In the genomic region with DNA sequence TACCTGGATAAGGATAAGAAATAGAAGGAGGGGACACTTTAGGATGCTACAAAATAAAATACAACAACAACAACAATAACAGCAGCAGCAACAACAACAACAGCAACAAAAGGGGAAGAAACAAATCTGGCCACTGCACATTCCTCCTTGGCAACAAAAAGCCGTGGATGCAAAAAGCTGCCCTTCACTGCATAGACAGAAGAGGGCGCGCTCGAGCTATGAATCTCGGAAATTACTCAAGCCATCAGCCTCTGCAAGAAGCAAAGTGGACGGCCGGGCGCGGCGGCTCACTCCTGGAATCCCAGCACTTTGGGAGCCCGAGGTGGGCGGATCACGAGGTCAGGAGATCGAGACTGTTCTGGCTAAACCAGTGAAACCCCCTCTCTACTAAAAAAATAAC, we compare ENCODE assay signal across 1 cellular context.
A peak's percentile ranks its signal among the peaks of the same experiment; 100 is the strongest.
TF ChIP-seq lines count a peak whose summit lies in the region.

No MANE protein-coding gene starts in this region.

TF ChIP-seq in HepG2, 621 proteins besides CTCF, POLR2A, EP300 and RAD21 (continues in another document):
- 0 out of 2 replicates have a peak, but pooled peaks have one; percentile 27 for TF ChIP-seq FOSL2 (CRISPR knock-in tag; IDR thresholded peaks at IDR 0.05)
- TF ChIP-seq RXRB (CRISPR knock-in tag; IDR thresholded peaks at IDR 0.05; ENCODE audit: borderline replicate concordance), result peak; percentile 31; the same call in 1 of the 2 replicates
- peak; percentile 58 for TF ChIP-seq CEBPG (CRISPR knock-in tag; IDR thresholded peaks at IDR 0.05)
- TF ChIP-seq, protein P1, sequence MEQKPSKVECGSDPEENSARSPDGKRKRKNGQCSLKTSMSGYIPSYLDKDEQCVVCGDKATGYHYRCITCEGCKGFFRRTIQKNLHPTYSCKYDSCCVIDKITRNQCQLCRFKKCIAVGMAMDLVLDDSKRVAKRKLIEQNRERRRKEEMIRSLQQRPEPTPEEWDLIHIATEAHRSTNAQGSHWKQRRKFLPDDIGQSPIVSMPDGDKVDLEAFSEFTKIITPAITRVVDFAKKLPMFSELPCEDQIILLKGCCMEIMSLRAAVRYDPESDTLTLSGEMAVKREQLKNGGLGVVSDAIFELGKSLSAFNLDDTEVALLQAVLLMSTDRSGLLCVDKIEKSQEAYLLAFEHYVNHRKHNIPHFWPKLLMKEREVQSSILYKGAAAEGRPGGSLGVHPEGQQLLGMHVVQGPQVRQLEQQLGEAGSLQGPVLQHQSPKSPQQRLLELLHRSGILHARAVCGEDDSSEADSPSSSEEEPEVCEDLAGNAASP (CRISPR knock-in tag; IDR thresholded peaks at IDR 0.05; ENCODE audit: borderline replicate concordance), result 0 out of 2 replicates have a peak, but pooled peaks have one; percentile 41
- peak; percentile 61 for TF ChIP-seq SAP130 (CRISPR knock-in tag; IDR thresholded peaks at IDR 0.05; ENCODE audit: low read depth)
- TF ChIP-seq, protein P2, sequence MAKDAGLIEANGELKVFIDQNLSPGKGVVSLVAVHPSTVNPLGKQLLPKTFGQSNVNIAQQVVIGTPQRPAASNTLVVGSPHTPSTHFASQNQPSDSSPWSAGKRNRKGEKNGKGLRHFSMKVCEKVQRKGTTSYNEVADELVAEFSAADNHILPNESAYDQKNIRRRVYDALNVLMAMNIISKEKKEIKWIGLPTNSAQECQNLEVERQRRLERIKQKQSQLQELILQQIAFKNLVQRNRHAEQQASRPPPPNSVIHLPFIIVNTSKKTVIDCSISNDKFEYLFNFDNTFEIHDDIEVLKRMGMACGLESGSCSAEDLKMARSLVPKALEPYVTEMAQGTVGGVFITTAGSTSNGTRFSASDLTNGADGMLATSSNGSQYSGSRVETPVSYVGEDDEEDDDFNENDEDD (CRISPR knock-in tag; IDR thresholded peaks at IDR 0.05; ENCODE audit: borderline replicate concordance), result peak; percentile 37; the same call in 1 of the 2 replicates
- TF ChIP-seq THAP11 (CRISPR knock-in tag; IDR thresholded peaks at IDR 0.05), result peak; percentile 56
- TF ChIP-seq, protein P3, sequence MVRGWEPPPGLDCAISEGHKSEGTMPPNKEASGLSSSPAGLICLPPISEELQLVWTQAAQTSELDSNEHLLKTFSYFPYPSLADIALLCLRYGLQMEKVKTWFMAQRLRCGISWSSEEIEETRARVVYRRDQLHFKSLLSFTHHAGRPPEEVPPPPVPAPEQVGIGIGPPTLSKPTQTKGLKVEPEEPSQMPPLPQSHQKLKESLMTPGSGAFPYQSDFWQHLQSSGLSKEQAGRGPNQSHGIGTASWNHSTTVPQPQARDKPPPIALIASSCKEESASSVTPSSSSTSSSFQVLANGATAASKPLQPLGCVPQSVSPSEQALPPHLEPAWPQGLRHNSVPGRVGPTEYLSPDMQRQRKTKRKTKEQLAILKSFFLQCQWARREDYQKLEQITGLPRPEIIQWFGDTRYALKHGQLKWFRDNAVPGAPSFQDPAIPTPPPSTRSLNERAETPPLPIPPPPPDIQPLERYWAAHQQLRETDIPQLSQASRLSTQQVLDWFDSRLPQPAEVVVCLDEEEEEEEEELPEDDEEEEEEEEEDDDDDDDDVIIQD (CRISPR knock-in tag; IDR thresholded peaks at IDR 0.05; ENCODE audit: low read depth), result peak; percentile 61; the same call in 1 of the 2 replicates
- TF ChIP-seq ZNF644 (CRISPR knock-in tag; IDR thresholded peaks at IDR 0.05; ENCODE audit: low read depth), result 0 out of 2 replicates have a peak, but pooled peaks have one; percentile 53
- 0 out of 2 replicates have a peak, but pooled peaks have one; percentile 48 for TF ChIP-seq MIXL1 (CRISPR knock-in tag; IDR thresholded peaks at IDR 0.05)
- TF ChIP-seq, protein P4, sequence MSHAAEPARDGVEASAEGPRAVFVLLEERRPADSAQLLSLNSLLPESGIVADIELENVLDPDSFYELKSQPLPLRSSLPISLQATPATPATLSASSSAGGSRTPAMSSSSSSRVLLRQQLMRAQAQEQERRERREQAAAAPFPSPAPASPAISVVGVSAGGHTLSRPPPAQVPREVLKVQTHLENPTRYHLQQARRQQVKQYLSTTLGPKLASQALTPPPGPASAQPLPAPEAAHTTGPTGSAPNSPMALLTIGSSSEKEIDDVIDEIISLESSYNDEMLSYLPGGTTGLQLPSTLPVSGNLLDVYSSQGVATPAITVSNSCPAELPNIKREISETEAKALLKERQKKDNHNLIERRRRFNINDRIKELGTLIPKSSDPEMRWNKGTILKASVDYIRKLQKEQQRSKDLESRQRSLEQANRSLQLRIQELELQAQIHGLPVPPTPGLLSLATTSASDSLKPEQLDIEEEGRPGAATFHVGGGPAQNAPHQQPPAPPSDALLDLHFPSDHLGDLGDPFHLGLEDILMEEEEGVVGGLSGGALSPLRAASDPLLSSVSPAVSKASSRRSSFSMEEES (CRISPR knock-in tag; IDR thresholded peaks at IDR 0.05), result 0 out of 2 replicates have a peak, but pooled peaks have one; percentile 27
- TF ChIP-seq, protein P5, sequence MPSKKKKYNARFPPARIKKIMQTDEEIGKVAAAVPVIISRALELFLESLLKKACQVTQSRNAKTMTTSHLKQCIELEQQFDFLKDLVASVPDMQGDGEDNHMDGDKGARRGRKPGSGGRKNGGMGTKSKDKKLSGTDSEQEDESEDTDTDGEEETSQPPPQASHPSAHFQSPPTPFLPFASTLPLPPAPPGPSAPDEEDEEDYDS (CRISPR knock-in tag; IDR thresholded peaks at IDR 0.05), result 0 out of 2 replicates have a peak, but pooled peaks have one; percentile 26
- 0 out of 2 replicates have a peak, but pooled peaks have one; percentile 43 for TF ChIP-seq ZSCAN9 (CRISPR knock-in tag; IDR thresholded peaks at IDR 0.05; ENCODE audit: borderline replicate concordance)
- TF ChIP-seq SOX5 (CRISPR knock-in tag; IDR thresholded peaks at IDR 0.05; ENCODE audit: borderline replicate concordance), result peak; percentile 33; the same call in 1 of the 2 replicates
- 0 out of 2 replicates have a peak, but pooled peaks have one; percentile 46 for TF ChIP-seq HMG20B (CRISPR knock-in tag; conservative IDR thresholded peaks at IDR 0.05)
- TF ChIP-seq ERF (CRISPR knock-in tag; IDR thresholded peaks at IDR 0.05), result peak; percentile 64; the same call in 1 of the 2 replicates
- peak; percentile 58 for TF ChIP-seq STAG1 (CRISPR knock-in tag; IDR thresholded peaks at IDR 0.05)
- TF ChIP-seq, protein P6, sequence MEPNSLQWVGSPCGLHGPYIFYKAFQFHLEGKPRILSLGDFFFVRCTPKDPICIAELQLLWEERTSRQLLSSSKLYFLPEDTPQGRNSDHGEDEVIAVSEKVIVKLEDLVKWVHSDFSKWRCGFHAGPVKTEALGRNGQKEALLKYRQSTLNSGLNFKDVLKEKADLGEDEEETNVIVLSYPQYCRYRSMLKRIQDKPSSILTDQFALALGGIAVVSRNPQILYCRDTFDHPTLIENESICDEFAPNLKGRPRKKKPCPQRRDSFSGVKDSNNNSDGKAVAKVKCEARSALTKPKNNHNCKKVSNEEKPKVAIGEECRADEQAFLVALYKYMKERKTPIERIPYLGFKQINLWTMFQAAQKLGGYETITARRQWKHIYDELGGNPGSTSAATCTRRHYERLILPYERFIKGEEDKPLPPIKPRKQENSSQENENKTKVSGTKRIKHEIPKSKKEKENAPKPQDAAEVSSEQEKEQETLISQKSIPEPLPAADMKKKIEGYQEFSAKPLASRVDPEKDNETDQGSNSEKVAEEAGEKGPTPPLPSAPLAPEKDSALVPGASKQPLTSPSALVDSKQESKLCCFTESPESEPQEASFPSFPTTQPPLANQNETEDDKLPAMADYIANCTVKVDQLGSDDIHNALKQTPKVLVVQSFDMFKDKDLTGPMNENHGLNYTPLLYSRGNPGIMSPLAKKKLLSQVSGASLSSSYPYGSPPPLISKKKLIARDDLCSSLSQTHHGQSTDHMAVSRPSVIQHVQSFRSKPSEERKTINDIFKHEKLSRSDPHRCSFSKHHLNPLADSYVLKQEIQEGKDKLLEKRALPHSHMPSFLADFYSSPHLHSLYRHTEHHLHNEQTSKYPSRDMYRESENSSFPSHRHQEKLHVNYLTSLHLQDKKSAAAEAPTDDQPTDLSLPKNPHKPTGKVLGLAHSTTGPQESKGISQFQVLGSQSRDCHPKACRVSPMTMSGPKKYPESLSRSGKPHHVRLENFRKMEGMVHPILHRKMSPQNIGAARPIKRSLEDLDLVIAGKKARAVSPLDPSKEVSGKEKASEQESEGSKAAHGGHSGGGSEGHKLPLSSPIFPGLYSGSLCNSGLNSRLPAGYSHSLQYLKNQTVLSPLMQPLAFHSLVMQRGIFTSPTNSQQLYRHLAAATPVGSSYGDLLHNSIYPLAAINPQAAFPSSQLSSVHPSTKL (CRISPR knock-in tag; IDR thresholded peaks at IDR 0.05), result 0 out of 2 replicates have a peak, but pooled peaks have one; percentile 22
- 0 out of 2 replicates have a peak, but pooled peaks have one; percentile 35 for TF ChIP-seq KDM1A (CRISPR knock-in tag; IDR thresholded peaks at IDR 0.05)
- TF ChIP-seq, protein P7, sequence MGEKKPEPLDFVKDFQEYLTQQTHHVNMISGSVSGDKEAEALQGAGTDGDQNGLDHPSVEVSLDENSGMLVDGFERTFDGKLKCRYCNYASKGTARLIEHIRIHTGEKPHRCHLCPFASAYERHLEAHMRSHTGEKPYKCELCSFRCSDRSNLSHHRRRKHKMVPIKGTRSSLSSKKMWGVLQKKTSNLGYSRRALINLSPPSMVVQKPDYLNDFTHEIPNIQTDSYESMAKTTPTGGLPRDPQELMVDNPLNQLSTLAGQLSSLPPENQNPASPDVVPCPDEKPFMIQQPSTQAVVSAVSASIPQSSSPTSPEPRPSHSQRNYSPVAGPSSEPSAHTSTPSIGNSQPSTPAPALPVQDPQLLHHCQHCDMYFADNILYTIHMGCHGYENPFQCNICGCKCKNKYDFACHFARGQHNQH (CRISPR knock-in tag; IDR thresholded peaks at IDR 0.05), result peak; percentile 66; the same call in 1 of the 2 replicates
- 0 out of 2 replicates have a peak, but pooled peaks have one; percentile 30 for TF ChIP-seq ZNF614 (CRISPR knock-in tag; IDR thresholded peaks at IDR 0.05; ENCODE audit: borderline replicate concordance)
- TF ChIP-seq ZNF777 (CRISPR knock-in tag; IDR thresholded peaks at IDR 0.05), result 0 out of 2 replicates have a peak, but pooled peaks have one; percentile 44
- TF ChIP-seq ZNF331 (CRISPR knock-in tag; IDR thresholded peaks at IDR 0.05), result 0 out of 2 replicates have a peak, but pooled peaks have one; percentile 21
- peak; percentile 59 for TF ChIP-seq GATAD2A (CRISPR knock-in tag; IDR thresholded peaks at IDR 0.05)
- TF ChIP-seq, protein P8, sequence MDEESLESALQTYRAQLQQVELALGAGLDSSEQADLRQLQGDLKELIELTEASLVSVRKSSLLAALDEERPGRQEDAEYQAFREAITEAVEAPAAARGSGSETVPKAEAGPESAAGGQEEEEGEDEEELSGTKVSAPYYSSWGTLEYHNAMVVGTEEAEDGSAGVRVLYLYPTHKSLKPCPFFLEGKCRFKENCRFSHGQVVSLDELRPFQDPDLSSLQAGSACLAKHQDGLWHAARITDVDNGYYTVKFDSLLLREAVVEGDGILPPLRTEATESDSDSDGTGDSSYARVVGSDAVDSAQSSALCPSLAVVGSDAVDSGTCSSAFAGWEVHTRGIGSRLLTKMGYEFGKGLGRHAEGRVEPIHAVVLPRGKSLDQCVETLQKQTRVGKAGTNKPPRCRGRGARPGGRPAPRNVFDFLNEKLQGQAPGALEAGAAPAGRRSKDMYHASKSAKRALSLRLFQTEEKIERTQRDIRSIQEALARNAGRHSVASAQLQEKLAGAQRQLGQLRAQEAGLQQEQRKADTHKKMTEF (CRISPR knock-in tag; IDR thresholded peaks at IDR 0.05), result peak; percentile 50; the same call in 1 of the 2 replicates
- 0 out of 2 replicates have a peak, but pooled peaks have one; percentile 63 for TF ChIP-seq FOXK1 (CRISPR knock-in tag; IDR thresholded peaks at IDR 0.05; ENCODE audit: borderline replicate concordance, low read depth)
- 0 out of 2 replicates have a peak, but pooled peaks have one; percentile 29 for TF ChIP-seq MED1 (CRISPR knock-in tag; IDR thresholded peaks at IDR 0.05)
- TF ChIP-seq, protein P9, sequence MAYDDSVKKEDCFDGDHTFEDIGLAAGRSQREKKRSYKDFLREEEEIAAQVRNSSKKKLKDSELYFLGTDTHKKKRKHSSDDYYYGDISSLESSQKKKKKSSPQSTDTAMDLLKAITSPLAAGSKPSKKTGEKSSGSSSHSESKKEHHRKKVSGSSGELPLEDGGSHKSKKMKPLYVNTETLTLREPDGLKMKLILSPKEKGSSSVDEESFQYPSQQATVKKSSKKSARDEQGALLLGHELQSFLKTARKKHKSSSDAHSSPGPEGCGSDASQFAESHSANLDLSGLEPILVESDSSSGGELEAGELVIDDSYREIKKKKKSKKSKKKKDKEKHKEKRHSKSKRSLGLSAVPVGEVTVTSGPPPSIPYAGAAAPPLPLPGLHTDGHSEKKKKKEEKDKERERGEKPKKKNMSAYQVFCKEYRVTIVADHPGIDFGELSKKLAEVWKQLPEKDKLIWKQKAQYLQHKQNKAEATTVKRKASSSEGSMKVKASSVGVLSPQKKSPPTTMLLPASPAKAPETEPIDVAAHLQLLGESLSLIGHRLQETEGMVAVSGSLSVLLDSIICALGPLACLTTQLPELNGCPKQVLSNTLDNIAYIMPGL (CRISPR knock-in tag; IDR thresholded peaks at IDR 0.05; ENCODE audit: borderline replicate concordance in 1 of 2, low read depth in 1 of 2), result peak in 1 of 2 experiments; percentile 90; a peak in 2 of 4 replicates
- TF ChIP-seq, protein P10, sequence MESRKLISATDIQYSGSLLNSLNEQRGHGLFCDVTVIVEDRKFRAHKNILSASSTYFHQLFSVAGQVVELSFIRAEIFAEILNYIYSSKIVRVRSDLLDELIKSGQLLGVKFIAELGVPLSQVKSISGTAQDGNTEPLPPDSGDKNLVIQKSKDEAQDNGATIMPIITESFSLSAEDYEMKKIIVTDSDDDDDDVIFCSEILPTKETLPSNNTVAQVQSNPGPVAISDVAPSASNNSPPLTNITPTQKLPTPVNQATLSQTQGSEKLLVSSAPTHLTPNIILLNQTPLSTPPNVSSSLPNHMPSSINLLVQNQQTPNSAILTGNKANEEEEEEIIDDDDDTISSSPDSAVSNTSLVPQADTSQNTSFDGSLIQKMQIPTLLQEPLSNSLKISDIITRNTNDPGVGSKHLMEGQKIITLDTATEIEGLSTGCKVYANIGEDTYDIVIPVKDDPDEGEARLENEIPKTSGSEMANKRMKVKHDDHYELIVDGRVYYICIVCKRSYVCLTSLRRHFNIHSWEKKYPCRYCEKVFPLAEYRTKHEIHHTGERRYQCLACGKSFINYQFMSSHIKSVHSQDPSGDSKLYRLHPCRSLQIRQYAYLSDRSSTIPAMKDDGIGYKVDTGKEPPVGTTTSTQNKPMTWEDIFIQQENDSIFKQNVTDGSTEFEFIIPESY (CRISPR knock-in tag; IDR thresholded peaks at IDR 0.05), result peak; percentile 49; the same call in 1 of the 2 replicates
- TF ChIP-seq MIER2 (CRISPR knock-in tag; IDR thresholded peaks at IDR 0.05), result peak; percentile 72; the same call in 1 of the 2 replicates
- peak; percentile 62; the same call in 1 of the 2 replicates for TF ChIP-seq IRF2 (CRISPR knock-in tag; IDR thresholded peaks at IDR 0.05)
